10 cellular contexts compared by ENCODE assay signal in the genomic region with DNA sequence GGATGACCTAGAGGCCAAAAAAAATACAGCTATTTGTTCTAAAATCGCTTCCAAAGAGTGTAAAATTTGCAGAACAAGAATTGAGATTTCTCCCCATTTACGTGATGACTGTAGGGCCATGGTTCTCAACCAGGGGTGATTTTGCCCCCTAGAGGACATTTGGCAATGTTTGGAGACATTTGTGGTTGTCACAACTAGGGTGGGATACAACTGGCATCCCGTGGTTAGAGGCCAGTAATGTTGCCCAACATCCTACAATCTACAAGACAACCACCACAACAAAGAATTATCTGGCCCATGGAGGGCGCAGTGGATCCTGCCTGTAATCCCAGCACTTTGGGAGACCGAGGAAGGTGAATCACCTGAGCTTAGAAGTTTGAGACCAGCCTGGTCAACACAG. TPM values are rescaled to one million over a fixed set of nuclear protein-coding genes. Genes with fewer than 3 reads are reported as not detected.
DNase-seq lines count a peak whose midpoint lies in the region; ATAC-seq and TF ChIP-seq lines count a peak whose summit lies in the region.
"Had no signal": no experiment of that assay in that cellular context is flagged by ENCODE, and none has a peak within 500 bp of the region (broad histone marks: within the 10 kb centered on the region; RNA-seq: fewer than 3 reads in every experiment).

No MANE protein-coding gene starts in this region.

- no peaks in the 10 kb centered on the region for H3K9me2 ChIP-seq in hepatocyte (replicated peaks; ENCODE audit: insufficient read depth)

- H3K4me1 ChIP-seq in hepatocyte (ENCODE audit: insufficient read depth) (no peaks in the 10 kb centered on the region), testis (no peaks in the 10 kb centered on the region)

- in situ Hi-C loops in KBM-7 (cut with MboI; ENCODE audit: low pct_unique_long_range_greater_than_20kb, low sequenced_read_pairs): no loop called here
- in situ Hi-C loops in SK-MEL-5 (cut with HindIII; ENCODE audit: low pct_unique_long_range_greater_than_20kb, low sequenced_read_pairs): no loop called here

- peak; percentile 10 for TF ChIP-seq CTCF in hepatocyte (IDR thresholded peaks at IDR 0.05; ENCODE audit: poor library complexity)
- no peak for TF ChIP-seq CTCF in testis (IDR thresholded peaks at IDR 0.05)

- H3K27ac ChIP-seq in hepatocyte (no peak overlapping the region), testis (no peak overlapping the region)

- DNase-seq in GF-D8 (lab: John Stamatoyannopoulos, UW): peak; percentile 86
- DNase-seq in KBM-7: peak; percentile 67
- peak; percentile 51 for DNase-seq in SK-MEL-5 (ENCODE audit: low read depth, low spot score)
- no peak for DNase-seq in hepatocyte (ENCODE audit: low spot score)
- DNase-seq in MG63: no peak
- no peak for DNase-seq in testis
- DNase-seq in stimulated activated CD4-positive, alpha-beta T cell treated with anti-CD3 and anti-CD28 coated beads, Interleukin-1b, Interleukin-23, amount 100 ng/mL, for 48 hours: no peak
- DNase-seq: hippocampal formation, T1000 had no signal

- intact Hi-C loops in testis (cut with DNase I; ENCODE audit: low total_unique reads): no loop called here

- no peaks in the 10 kb centered on the region for H3K9me3 ChIP-seq in hepatocyte (ENCODE audit: low read depth)
- no peaks in the 10 kb centered on the region for H3K9me3 ChIP-seq in MG63
- H3K9me3 ChIP-seq in testis: no peaks in the 10 kb centered on the region

- TF ChIP-seq POLR2A in testis (IDR thresholded peaks at IDR 0.05): no peak

- H3K4me3 ChIP-seq in hepatocyte: no peak overlapping the region
- no peak overlapping the region for H3K4me3 ChIP-seq in MG63
- no peak overlapping the region for H3K4me3 ChIP-seq in testis

- WGBS in hepatocyte (ENCODE audit: low lambda C conversion rate, missing lambda C conversion rate): 87% methylated on average over 5 of the region's 5 CpGs
- 81% methylated on average over 5 of the region's 5 CpGs for WGBS in testis, 2 donors

- no peak for ATAC-seq in GM21717 (IDR thresholded peaks at IDR 0.05; ENCODE audit: unreplicated experiment)

- H4K20me1 ChIP-seq in hepatocyte (ENCODE audit: insufficient read depth, poor library complexity, severe bottlenecking): no peaks in the 10 kb centered on the region

- no peak overlapping the region for H2AFZ ChIP-seq in hepatocyte

- no peaks in the 10 kb centered on the region for H3K36me3 ChIP-seq in hepatocyte (replicated peaks; ENCODE audit: insufficient read depth, low read depth)
- no peaks in the 10 kb centered on the region; the same call in 1 of the 2 replicates for H3K36me3 ChIP-seq in MG63
- H3K36me3 ChIP-seq in testis (ENCODE audit: low read depth, missing control alignments): no peaks in the 10 kb centered on the region

- H3K4me2 ChIP-seq in hepatocyte: no peak overlapping the region

- no peaks in the 10 kb centered on the region for H3K27me3 ChIP-seq in hepatocyte
- no peaks in the 10 kb centered on the region for H3K27me3 ChIP-seq in MG63
- no peaks in the 10 kb centered on the region for H3K27me3 ChIP-seq in testis

- H3K79me2 ChIP-seq in hepatocyte: no peaks in the 10 kb centered on the region

RNA-seq across cellular contexts. Expression of a gene that starts 22.8 kb away (rescaled TPM):
- total RNA-seq in SK-MEL-5 (2014; rRNA removed; shearing (Covaris generic)): 173 and 188 TPM in 2 replicates
- 104 and 123 TPM in 2 replicates for polyA plus RNA-seq in SK-MEL-5 (2015; cell fraction: cytosol; rRNA removed)
- polyA plus RNA-seq in SK-MEL-5 (2015; cell fraction: nucleus; rRNA removed): 38.2 and 39.5 TPM in 2 replicates
- total RNA-seq in hepatocyte (43.7 and 61.8 TPM in 2 replicates), testis (10 to 100 TPM; 51.8 to 63.8 TPM)
- polyA plus RNA-seq in hepatocyte (77.2 and 92.6 TPM in 2 replicates), testis (ENCODE audit: insufficient read depth, low read depth, low replicate concordance) (74.9 TPM)
- 70.8 and 163 TPM in 2 replicates for total RNA-seq in MG63 (2014; rRNA removed; shearing (Covaris generic); ENCODE audit: low replicate concordance)

RNA-seq across cellular contexts. Expression of a gene that starts 29.8 kb away (rescaled TPM):
- total RNA-seq in SK-MEL-5 (2014; rRNA removed; shearing (Covaris generic)): 1,248 and 1,278 TPM in 2 replicates
- polyA plus RNA-seq in SK-MEL-5 (2015; cell fraction: cytosol; rRNA removed): 994 and 1,090 TPM in 2 replicates
- polyA plus RNA-seq in SK-MEL-5 (2015; cell fraction: nucleus; rRNA removed): 446 and 448 TPM in 2 replicates
- total RNA-seq in hepatocyte: 30.5 and 32.1 TPM in 2 replicates
- polyA plus RNA-seq in hepatocyte: 27.9 and 36.3 TPM in 2 replicates
- 65.4 and 106 TPM in 2 replicates for total RNA-seq in MG63 (2014; rRNA removed; shearing (Covaris generic); ENCODE audit: low replicate concordance)
- total RNA-seq in testis: 10 to 100 TPM; 15.6 to 33.6 TPM
- 81.9 TPM for polyA plus RNA-seq in testis (ENCODE audit: insufficient read depth, low read depth, low replicate concordance)

Comparison
In these comparisons a context has a peak if more than half of its experiments do, and no peak if none do; other contexts are left out.
1. DNase-seq: peak in GF-D8 (single experiment), KBM-7 (single experiment) and SK-MEL-5 (single experiment); none in hepatocyte (single experiment), MG63 (single experiment), testis (single experiment) and stimulated activated CD4-positive, alpha-beta T cell treated with anti-CD3 and anti-CD28 coated beads, Interleukin-1b, Interleukin-23, amount 100 ng/mL, for 48 hours (single experiment).
2. RNA of a gene that starts 29.8 kb away (total RNA-seq): 1,248 to 1,278 TPM in SK-MEL-5; 65.4 to 106 TPM in MG63, 15.6 to 33.6 TPM in testis and 30.5 to 32.1 TPM in hepatocyte; every median in the first group is over 10 times any median in the second.